ENCODE assay signal across 1 cellular context in genomic region chr11:50298182-50298988, GRCh38.
TF ChIP-seq lines count a peak whose summit lies in the region.

No MANE protein-coding gene starts in this region.

TF ChIP-seq in HCT116, 20 proteins besides CTCF, POLR2A, EP300 and RAD21 (continued from another document):
- TF ChIP-seq EZH2 (IDR thresholded peaks at IDR 0.05) (no peak), ZBTB33 (IDR thresholded peaks at IDR 0.05; ENCODE audit: extremely low read depth, insufficient replicate concordance, low read length) (no peak), ZFX (IDR thresholded peaks at IDR 0.05) (no peak), POLR2AphosphoS5 (IDR thresholded peaks at IDR 0.05; ENCODE audit: low read depth, low read length) (no peak), REST (IDR thresholded peaks at IDR 0.05; ENCODE audit: low read depth) (no peak), CEBPB (IDR thresholded peaks at IDR 0.05; ENCODE audit: low read depth) (no peak), EZH2phosphoT487 (IDR thresholded peaks at IDR 0.05; ENCODE audit: borderline replicate concordance) (no peak), SRF (IDR thresholded peaks at IDR 0.05; ENCODE audit: low read depth) (no peak), JUND (IDR thresholded peaks at IDR 0.05) (no peak), CBX3 (IDR thresholded peaks at IDR 0.05; ENCODE audit: low read depth) (no peak)
